Comparison of ENCODE assay signal across 1 cellular context in the genomic region with DNA sequence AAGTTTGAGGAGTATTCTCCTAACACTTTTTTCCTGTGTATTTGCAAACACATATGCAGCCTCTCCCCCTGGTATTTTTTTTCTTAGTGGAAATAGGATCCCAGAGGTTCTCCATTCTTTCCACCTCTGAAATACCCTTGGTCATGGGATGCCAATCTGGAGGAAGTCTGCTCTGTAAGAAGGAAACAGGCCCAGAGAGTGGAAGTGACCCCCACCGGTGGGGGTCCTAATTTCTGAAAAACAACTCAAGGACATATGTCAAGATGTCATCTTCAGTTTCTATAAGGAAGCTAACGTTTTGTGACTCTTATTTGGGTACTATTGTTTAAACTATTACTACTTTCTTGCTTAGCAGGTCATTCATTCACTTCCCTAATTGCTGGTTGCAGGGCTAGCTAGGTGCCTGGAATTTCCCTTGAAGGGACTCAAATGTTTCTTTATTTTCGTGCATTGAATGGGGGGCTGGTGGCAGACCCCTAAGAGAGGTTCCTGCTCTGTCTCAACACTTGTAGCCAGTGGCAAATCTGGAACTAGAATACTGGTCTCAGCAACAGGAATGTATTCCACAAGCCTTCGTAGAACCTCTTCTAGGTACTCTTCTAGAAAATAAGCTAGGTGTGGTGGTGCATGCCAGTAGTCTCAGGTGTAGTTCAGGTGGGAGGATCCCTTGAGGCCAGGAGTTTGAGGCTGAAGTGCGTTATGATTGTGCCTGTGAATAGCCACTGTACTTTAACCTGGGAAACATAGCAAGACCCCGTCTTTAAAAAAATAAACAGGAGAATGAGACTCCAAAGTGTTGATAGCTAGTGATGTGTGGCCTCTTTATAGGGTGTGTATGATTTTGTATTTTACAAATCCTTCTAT.
TF ChIP-seq lines count a peak whose summit lies in the region.

No MANE protein-coding gene starts in this region.

TF ChIP-seq in GM23338, 12 proteins besides CTCF, POLR2A, EP300 and RAD21:
- TF ChIP-seq ETS1 (IDR thresholded peaks at IDR 0.05) (no peak), ZNF462 (CRISPR knock-in tag; IDR thresholded peaks at IDR 0.05) (no peak), CREB1 (CRISPR knock-in tag; IDR thresholded peaks at IDR 0.05; ENCODE audit: low read depth) (no peak), EZH2phosphoT487 (IDR thresholded peaks at IDR 0.05; ENCODE audit: unreplicated experiment) (no peak), NANOG (IDR thresholded peaks at IDR 0.05; ENCODE audit: borderline replicate concordance) (no peak), JUNB (IDR thresholded peaks at IDR 0.05; ENCODE audit: unreplicated experiment) (no peak), ZNF114 (CRISPR knock-in tag; IDR thresholded peaks at IDR 0.05) (no peak), STAT1 (IDR thresholded peaks at IDR 0.05; ENCODE audit: unreplicated experiment) (no peak)
- TF ChIP-seq, protein P1, sequence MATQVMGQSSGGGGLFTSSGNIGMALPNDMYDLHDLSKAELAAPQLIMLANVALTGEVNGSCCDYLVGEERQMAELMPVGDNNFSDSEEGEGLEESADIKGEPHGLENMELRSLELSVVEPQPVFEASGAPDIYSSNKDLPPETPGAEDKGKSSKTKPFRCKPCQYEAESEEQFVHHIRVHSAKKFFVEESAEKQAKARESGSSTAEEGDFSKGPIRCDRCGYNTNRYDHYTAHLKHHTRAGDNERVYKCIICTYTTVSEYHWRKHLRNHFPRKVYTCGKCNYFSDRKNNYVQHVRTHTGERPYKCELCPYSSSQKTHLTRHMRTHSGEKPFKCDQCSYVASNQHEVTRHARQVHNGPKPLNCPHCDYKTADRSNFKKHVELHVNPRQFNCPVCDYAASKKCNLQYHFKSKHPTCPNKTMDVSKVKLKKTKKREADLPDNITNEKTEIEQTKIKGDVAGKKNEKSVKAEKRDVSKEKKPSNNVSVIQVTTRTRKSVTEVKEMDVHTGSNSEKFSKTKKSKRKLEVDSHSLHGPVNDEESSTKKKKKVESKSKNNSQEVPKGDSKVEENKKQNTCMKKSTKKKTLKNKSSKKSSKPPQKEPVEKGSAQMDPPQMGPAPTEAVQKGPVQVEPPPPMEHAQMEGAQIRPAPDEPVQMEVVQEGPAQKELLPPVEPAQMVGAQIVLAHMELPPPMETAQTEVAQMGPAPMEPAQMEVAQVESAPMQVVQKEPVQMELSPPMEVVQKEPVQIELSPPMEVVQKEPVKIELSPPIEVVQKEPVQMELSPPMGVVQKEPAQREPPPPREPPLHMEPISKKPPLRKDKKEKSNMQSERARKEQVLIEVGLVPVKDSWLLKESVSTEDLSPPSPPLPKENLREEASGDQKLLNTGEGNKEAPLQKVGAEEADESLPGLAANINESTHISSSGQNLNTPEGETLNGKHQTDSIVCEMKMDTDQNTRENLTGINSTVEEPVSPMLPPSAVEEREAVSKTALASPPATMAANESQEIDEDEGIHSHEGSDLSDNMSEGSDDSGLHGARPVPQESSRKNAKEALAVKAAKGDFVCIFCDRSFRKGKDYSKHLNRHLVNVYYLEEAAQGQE (IDR thresholded peaks at IDR 0.05; ENCODE audit: unreplicated experiment), result no peak
